Comparison of ENCODE assay signal across 12 cellular contexts in the genomic region with DNA sequence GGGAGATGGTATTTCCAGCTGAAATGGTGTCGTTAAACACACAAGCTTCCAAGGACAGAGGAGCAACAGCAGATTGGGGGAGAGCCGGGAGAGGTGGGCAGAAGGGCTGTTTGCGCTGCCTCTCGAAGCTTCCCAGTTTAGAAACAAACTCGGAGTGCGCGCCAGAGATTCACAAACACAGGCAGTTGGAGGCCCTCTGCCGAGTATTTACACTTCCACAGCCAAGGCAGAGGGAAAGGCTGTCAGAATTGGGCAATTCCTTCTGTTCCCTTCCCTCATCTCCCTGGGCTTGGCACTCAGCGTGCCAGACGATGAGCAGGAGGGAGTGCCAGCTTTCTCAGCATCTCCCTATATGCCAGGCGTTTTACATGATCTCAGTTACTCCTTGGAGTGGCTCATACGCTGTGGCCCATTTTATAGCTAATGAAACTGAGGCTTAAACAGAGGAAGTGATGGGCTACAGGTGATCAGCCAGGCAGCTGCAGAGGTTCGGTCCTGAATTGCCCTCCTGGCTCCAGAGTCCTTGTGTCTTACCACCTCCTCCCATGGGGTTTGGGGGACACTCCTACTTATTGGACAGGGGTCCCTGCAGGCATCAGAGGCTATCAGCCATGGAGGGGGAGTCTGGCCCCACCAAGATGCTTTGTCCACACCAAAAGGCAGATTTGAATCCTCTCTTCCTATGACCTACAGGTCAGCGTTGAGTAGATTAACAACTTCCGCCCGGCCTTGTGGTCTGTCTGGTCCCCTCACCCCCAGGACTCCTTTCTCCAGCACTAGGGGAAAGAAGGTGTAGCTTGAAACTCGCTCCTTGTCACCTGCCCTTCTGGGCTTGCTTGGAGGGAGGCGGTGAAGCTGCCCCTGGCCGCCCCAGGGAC. TPM values are rescaled to one million over a fixed set of nuclear protein-coding genes. Genes with fewer than 3 reads are reported as not detected.
A peak's percentile ranks its signal among the peaks of the same experiment; 100 is the strongest.
DNase-seq lines count a peak whose midpoint lies in the region; ATAC-seq and TF ChIP-seq lines count a peak whose summit lies in the region.
"Had no signal": no experiment of that assay in that cellular context is flagged by ENCODE, and none has a peak within 500 bp of the region (broad histone marks: within the 10 kb centered on the region; RNA-seq: fewer than 3 reads in every experiment).

No MANE protein-coding gene starts in this region.

- in situ Hi-C loops in transverse colon (cut with MboI; ENCODE audit: low pct_ligation_motif_present in 1 of 4, low pct_unique_long_range_greater_than_20kb in 1 of 4, low sequenced_read_pairs in 3 of 4), result no loop called here

- H3K4me1 ChIP-seq in transverse colon (peaks cover 9 to 35% (median 22%) of the 10 kb centered on the region in 4 donors), Peyer's patch (peaks cover 3 to 50% (median 10%) of the 10 kb centered on the region in 4 donors)

- peak; percentile 15 for DNase-seq in NCI-H748 (lab: John Stamatoyannopoulos, UW; ENCODE audit: unreplicated experiment)
- DNase-seq in NCI-H748 treated with DMSO at 0.1 percent for 48 hours (lab: John Stamatoyannopoulos, UW), result no peak
- peak; percentile 60 for DNase-seq in ecto neural progenitor cell (ENCODE audit: low spot score)
- peak; percentile 72 for DNase-seq in midbrain (lab: John Stamatoyannopoulos, UW)
- DNase-seq in transverse colon, result peak; percentile 48
- DNase-seq in Peyer's patch, result no peak
- DNase-seq in NCI-H1105 treated with DMSO at 0.1 percent for 48 hours (lab: John Stamatoyannopoulos, UW), result no peak
- DNase-seq: activated naive CD4-positive, alpha-beta T cell treated with anti-CD3 and anti-CD28 coated beads, Interleukin-2, amount 10 ng/mL, durations not matched to agents 7 days and 5 days; stimulated activated CD4-positive, alpha-beta T cell treated with anti-CD3 and anti-CD28 coated beads, Interleukin-4, amount 100 ng/mL, for 1 hour; upper lobe of left lung had no signal

- TF ChIP-seq POLR2A in transverse colon (IDR thresholded peaks at IDR 0.05) (no peak), Peyer's patch (IDR thresholded peaks at IDR 0.05) (no peak)

- 55 to 79% methylated on average over 4 to 18 of the region's 19 CpGs for WGBS in transverse colon (ENCODE audit: low coverage in 1 of 2), 2 donors

- H3K36me3 ChIP-seq in transverse colon, result no peaks in the 10 kb centered on the region
- no peaks in the 10 kb centered on the region for H3K36me3 ChIP-seq in Peyer's patch
- H3K36me3 ChIP-seq: upper lobe of left lung had no signal

- TF ChIP-seq CTCF in transverse colon (IDR thresholded peaks at IDR 0.05), result no peak
- TF ChIP-seq CTCF in Peyer's patch (IDR thresholded peaks at IDR 0.05), result no peak

- ATAC-seq in HG03457 (IDR thresholded peaks at IDR 0.05; ENCODE audit: unreplicated experiment), result no peak

- no peak overlapping the region for H3K4me3 ChIP-seq in transverse colon
- H3K4me3 ChIP-seq in Peyer's patch, result no peak overlapping the region

- intact Hi-C loops in transverse colon (cut with DNase I; ENCODE audit: low total_unique reads), result loop anchor here (5.0 to 10.0 kb wide), 2 partner anchors 58 to 969 kb away; no protein-coding TSS in a partner anchor

- TF ChIP-seq EP300 in transverse colon (IDR thresholded peaks at IDR 0.05; ENCODE audit: low read depth), result no peak

- H3K9me3 ChIP-seq in transverse colon, result no peaks in the 10 kb centered on the region
- H3K9me3 ChIP-seq in Peyer's patch, result no peaks in the 10 kb centered on the region
- H3K9me3 ChIP-seq: upper lobe of left lung had no signal

- H3K27ac ChIP-seq in transverse colon (peak overlapping the region; percentile 8 to 86 (median 33)), Peyer's patch (peak overlapping the region in 2 of 4 donors; percentile 4 to 52)
- H3K27ac ChIP-seq: KMS-11 had no signal

- H3K27me3 ChIP-seq in transverse colon (peaks cover 10% of the 10 kb centered on the region), Peyer's patch (no peaks in the 10 kb centered on the region)

RNA-seq across cellular contexts. Expression of a gene that starts 3.1 kb away (rescaled TPM):
- total RNA-seq in transverse colon (1 to 10 TPM; 1.4 to 3.0 (median 1.8) TPM), Peyer's patch (10 to 100 TPM in 1 of 4 donors, 1 to 10 TPM in 3; 3.9 to 26.1 (median 7.0) TPM)

Comparison
In these comparisons a context has a peak if more than half of its experiments do, and no peak if none do; other contexts are left out.
1. DNase-seq: peak in NCI-H748 (single experiment), ecto neural progenitor cell (single experiment), midbrain (single experiment) and transverse colon (single experiment); none in NCI-H748 treated with DMSO at 0.1 percent for 48 hours (single experiment), Peyer's patch (0 of 3) and NCI-H1105 treated with DMSO at 0.1 percent for 48 hours (single experiment).